2 cellular contexts compared by ENCODE assay signal in the genomic region with DNA sequence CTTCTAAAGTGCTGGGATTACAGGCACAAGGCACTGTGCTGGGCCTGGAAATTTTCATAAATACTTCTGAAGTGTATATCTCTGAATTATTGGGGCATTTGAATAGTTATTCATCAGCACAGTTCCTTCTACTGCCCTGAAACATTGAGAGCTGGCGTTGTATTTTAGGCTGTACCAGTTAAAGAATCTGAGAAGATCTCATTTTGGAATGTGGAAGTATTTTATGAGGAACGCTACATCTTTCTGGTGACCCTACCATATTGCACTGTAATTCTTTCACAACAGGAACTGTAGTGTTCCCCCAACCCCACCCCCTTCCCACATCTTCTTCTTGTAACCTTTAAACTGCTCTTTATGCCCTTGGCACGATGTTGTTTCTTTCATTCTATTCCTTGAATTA.
TF ChIP-seq lines count a peak whose summit lies in the region.

No MANE protein-coding gene starts in this region.

TF ChIP-seq in HepG2, 621 proteins besides CTCF, POLR2A, EP300 and RAD21:
- no peak for TF ChIP-seq ZFY (CRISPR knock-in tag; IDR thresholded peaks at IDR 0.05)
- no peak for TF ChIP-seq ZNF3 (CRISPR knock-in tag; IDR thresholded peaks at IDR 0.05)
- no peak for TF ChIP-seq ZNF333 (CRISPR knock-in tag; IDR thresholded peaks at IDR 0.05; ENCODE audit: borderline replicate concordance)
- TF ChIP-seq ZNF121 (CRISPR knock-in tag; IDR thresholded peaks at IDR 0.05), result no peak
- no peak for TF ChIP-seq ZNF766 (CRISPR knock-in tag; IDR thresholded peaks at IDR 0.05; ENCODE audit: borderline replicate concordance)
- no peak for TF ChIP-seq EZH2 (conservative IDR thresholded peaks at IDR 0.05; ENCODE audit: low read depth, low read length)
- TF ChIP-seq PRDM15 (CRISPR knock-in tag; IDR thresholded peaks at IDR 0.05), result no peak
- no peak for TF ChIP-seq THRA (CRISPR knock-in tag; IDR thresholded peaks at IDR 0.05; ENCODE audit: borderline replicate concordance)
- TF ChIP-seq ZNF552 (CRISPR knock-in tag; IDR thresholded peaks at IDR 0.05; ENCODE audit: borderline replicate concordance), result no peak
- no peak for TF ChIP-seq GFI1 (CRISPR knock-in tag; IDR thresholded peaks at IDR 0.05; ENCODE audit: borderline replicate concordance)
- TF ChIP-seq FOXJ3 (CRISPR knock-in tag; IDR thresholded peaks at IDR 0.05; ENCODE audit: borderline replicate concordance), result no peak

TF ChIP-seq in SK-N-SH, 30 proteins besides CTCF, POLR2A, EP300 and RAD21:
- TF ChIP-seq TCF12 (IDR thresholded peaks at IDR 0.05) (peak; percentile 6; the same call in 1 of the 2 replicates), RFX5 (IDR thresholded peaks at IDR 0.05; ENCODE audit: low read length) (no peak)
